In the genomic region with DNA sequence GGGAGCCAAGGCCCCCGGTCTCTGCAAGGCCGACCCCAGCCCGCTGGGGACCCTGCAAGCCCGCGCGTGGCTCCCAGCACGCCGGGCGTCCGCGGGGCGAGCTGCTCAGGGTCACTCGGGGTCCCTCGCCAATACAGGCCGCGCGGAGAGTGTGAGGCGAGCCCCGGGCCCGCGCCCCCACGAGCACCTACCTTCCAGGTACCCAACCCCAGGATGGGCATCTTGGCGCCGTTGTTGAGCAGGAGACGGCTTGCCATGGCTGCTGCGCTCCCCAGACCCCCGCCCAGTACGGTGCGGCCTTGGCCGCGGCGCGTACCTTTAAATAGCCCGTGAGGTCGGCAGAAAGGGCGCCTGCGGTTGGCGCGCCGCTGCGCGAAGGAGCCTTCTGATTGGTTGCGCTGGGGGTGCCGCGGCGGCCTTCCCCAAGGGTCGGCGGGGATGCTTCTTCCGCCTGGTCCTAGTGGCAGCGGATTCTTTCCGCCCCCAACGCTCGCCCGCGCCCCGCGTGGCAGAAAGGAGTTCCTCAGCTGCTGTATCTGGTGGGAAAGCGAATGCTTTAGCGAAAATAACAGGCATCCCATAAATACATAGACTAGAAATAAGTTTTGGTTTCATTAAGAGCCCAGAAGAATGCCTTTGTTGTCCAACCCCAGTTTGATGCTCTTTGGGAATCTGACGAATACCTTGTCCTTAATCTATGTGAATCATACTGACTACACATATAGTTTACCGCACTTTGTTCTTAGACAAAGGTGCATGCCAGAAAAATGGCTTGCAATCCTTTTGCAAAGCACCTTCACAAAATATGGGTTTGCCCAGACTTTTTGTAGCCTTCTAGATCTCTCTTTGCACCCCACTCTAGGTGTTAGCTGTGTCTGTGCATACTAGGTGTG, we compare ENCODE assay signal across 8 cellular contexts. TPM values are rescaled to one million over a fixed set of nuclear protein-coding genes. Genes with fewer than 3 reads are reported as not detected.
DNase-seq lines count a peak whose midpoint lies in the region; ATAC-seq and TF ChIP-seq lines count a peak whose summit lies in the region.

AKR1B1 (minus strand) TSS at position 295 of the 893 bp plus-strand sequence; CDS start at position 257, 38 bp downstream.

- no peak within 1 kb of the TSS for H3K27ac Mint-ChIP-seq in GM23338

- peak within 1 kb of the TSS; percentile 90 for H2AFZ ChIP-seq in GM23338

- H3K79me2 ChIP-seq in GM23338 (replicated peaks; ENCODE audit: insufficient read depth), result peaks cover 41% of the 10 kb centered on the region

- no peaks in the 10 kb centered on the region for H3F3A ChIP-seq in GM23338 (replicated peaks; ENCODE audit: low read depth)

- H3K4me1 Mint-ChIP-seq in GM23338, result peaks cover 15% of the 10 kb centered on the region

- peaks cover 10% of the 10 kb centered on the region for H3K27me3 ChIP-seq in GM23338 (ENCODE audit: insufficient read depth)

- peaks cover 8% of the 10 kb centered on the region; the same call in 1 of the 2 replicates for H3K9me2 ChIP-seq in GM23338 (ENCODE audit: insufficient read depth)

- peak within 1 kb of the TSS; percentile 88 for H3K4me3 ChIP-seq in GM23338

- H3K27me3 Mint-ChIP-seq in GM23338 (ENCODE audit: insufficient read depth, low read depth, poor library complexity), result peaks cover 11% of the 10 kb centered on the region

- DNase-seq in EL, result peak; percentile 90
- peak; percentile 95 for DNase-seq in GM23338 (ENCODE audit: low spot score)
- DNase-seq in M059J (ENCODE audit: low read depth), result peak; percentile 92
- peak; percentile 81 for DNase-seq in SIG-M5 treated with dmso at 0.1 percent for 504 hours (lab: John Stamatoyannopoulos, UW; ENCODE audit: unreplicated experiment)
- DNase-seq in activated naive CD4-positive, alpha-beta T cell treated with anti-CD3 and anti-CD28 coated beads, Interleukin-2, amount 50 U/mL, for 16 hours, result peak; percentile 89
- DNase-seq in globus pallidus (ENCODE audit: low spot score), result peak; percentile 90
- DNase-seq in omental fat pad (ENCODE audit: low spot score), result peak; percentile 51

- peak within 1 kb of the TSS; percentile 94 for H3K4me2 ChIP-seq in GM23338

- peaks cover 28% of the 10 kb centered on the region for H3K36me3 Mint-ChIP-seq in GM23338 (ENCODE audit: low read depth)

- no peaks in the 10 kb centered on the region; the same call in 1 of the 2 replicates for H3K4me1 ChIP-seq in GM23338 (ENCODE audit: insufficient read depth)

- no peak within 1 kb of the TSS for H3K27ac ChIP-seq in GM23338 (ENCODE audit: low read depth)
- peak within 1 kb of the TSS; percentile 65 for H3K27ac ChIP-seq in temporal lobe (ENCODE audit: low read depth, low read length)

- peak within 1 kb of the TSS; percentile 89 for H3K4me3 Mint-ChIP-seq in GM23338

- TF ChIP-seq CTCF in GM23338 (conservative IDR thresholded peaks at IDR 0.05; ENCODE audit: low read depth in 2 of 2) (peak; percentile 48 to 53), omental fat pad (IDR thresholded peaks at IDR 0.05) (no peak)

- H3K36me3 ChIP-seq in GM23338 (ENCODE audit: insufficient read depth), result 0 out of 2 replicates have a peak, but pooled peaks cover 8% of the 10 kb centered on the region

- ATAC-seq in GM23338 (peak; percentile 95), omental fat pad (ENCODE audit: low FRiP score) (peak; percentile 96)

- 0 out of 2 replicates have a peak, but pooled peaks cover 11% of the 10 kb centered on the region for H4K20me1 ChIP-seq in GM23338 (replicated peaks; ENCODE audit: insufficient read depth)

- H3K9me3 Mint-ChIP-seq in GM23338, result peaks cover 2% of the 10 kb centered on the region; the same call in 1 of the 3 replicates

TF ChIP-seq in GM23338, 12 proteins besides CTCF, POLR2A, EP300 and RAD21 (continues in another document):
- no peak for TF ChIP-seq JUNB (IDR thresholded peaks at IDR 0.05; ENCODE audit: unreplicated experiment)
- peak; percentile 95 for TF ChIP-seq POLR2AphosphoS5 (IDR thresholded peaks at IDR 0.05; ENCODE audit: low read depth)
- peak; percentile 74 for TF ChIP-seq CREB1 (CRISPR knock-in tag; IDR thresholded peaks at IDR 0.05; ENCODE audit: low read depth)
- no peak for TF ChIP-seq ZNF114 (CRISPR knock-in tag; IDR thresholded peaks at IDR 0.05)
- TF ChIP-seq ZNF462 (CRISPR knock-in tag; IDR thresholded peaks at IDR 0.05), result no peak
- TF ChIP-seq STAT1 (IDR thresholded peaks at IDR 0.05; ENCODE audit: unreplicated experiment), result no peak

RNA-seq across cellular contexts. Expression of gene AKR1B1, which starts in this region (rescaled TPM):
- 132 and 153 TPM in 2 replicates for total RNA-seq in GM23338 (2014; rRNA removed; shearing (Covaris generic))
- polyA plus RNA-seq in GM23338 (2016; fragmentation: Nextera tagmentation; extraction: Ambion mirVana), result 138 and 154 TPM in 2 replicates
- total RNA-seq in M059J (2014; rRNA removed; shearing (Covaris generic)), result 376 and 388 TPM in 2 replicates
- total RNA-seq in omental fat pad, result 100 to 1,000 TPM in 3 of 4 donors, 10 to 100 TPM in 1; 66.0 to 110 (median 104) TPM
- total RNA-seq in temporal lobe, result 44.7 TPM

Comparison
In these comparisons a context has a peak if more than half of its experiments do, and no peak if none do; other contexts are left out.
1. CTCF ChIP-seq: peak in GM23338 (2 of 2); none in omental fat pad (0 of 3).
2. Peak in every context shown above with its lines, with median percentiles within 50 percentile points of each other: DNase-seq.